ENCODE assay signal across 21 cellular contexts in the genomic region with DNA sequence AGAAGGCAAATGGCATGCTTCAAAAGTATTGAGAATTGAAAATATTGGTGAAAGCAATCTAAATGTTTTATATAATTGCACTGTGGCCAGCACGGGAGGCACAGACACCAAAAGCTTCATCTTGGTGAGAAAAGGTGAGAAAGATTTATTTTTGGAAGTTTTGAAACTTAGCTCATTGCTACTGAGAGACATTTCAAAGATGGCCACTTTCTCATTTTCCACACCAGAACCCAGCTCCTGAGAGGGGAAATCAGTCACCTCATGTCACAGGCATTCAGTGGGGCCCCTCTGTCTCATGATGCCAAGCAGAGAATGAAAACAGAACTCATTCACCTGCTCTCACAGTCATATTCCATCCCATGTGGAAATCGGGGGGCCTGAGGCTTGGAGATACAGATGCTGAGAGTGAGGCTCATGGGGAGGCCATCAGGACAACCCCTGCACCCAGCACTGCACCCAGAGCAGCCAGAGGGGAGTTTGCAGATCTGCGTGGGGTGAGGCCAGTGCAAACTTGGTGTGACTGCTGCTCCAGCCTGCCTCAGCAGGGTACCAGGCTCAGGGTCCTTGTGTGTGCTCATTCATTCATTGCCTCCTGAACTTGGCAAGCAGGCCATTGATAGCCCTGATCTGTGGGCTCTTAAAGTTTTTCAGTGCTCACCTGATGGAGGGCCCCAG. TPM values are rescaled to one million over a fixed set of nuclear protein-coding genes. Genes with fewer than 3 reads are reported as not detected.
DNase-seq lines count a peak whose midpoint lies in the region; ATAC-seq and TF ChIP-seq lines count a peak whose summit lies in the region.
"Had no signal": no experiment of that assay in that cellular context is flagged by ENCODE, and none has a peak within 500 bp of the region (broad histone marks: within the 10 kb centered on the region; RNA-seq: fewer than 3 reads in every experiment).

No MANE protein-coding gene starts in this region.

- H3K79me1 ChIP-seq in neuronal stem cell (ENCODE audit: low read depth, low read length), result no peaks in the 10 kb centered on the region

- H3K4me1 ChIP-seq in neuronal stem cell (ENCODE audit: control insufficient read depth in 2 of 2, insufficient read depth in 1 of 2, low read depth in 1 of 2, low read length in 2 of 2), result no peaks in the 10 kb centered on the region

- no peak overlapping the region for H3K4me2 ChIP-seq in neuronal stem cell (ENCODE audit: insufficient read depth, low read length, poor library complexity, severe bottlenecking)

- peak overlapping the region; percentile 22 for H3K18ac ChIP-seq in neuronal stem cell (ENCODE audit: low read length)

- no peak overlapping the region for H2AFZ ChIP-seq in neuronal stem cell (ENCODE audit: low read length)

- H2AK5ac ChIP-seq in neuronal stem cell (ENCODE audit: low read depth, low read length), result no peak overlapping the region

- peak; percentile 33 for ATAC-seq in GM18868 (IDR thresholded peaks at IDR 0.05; ENCODE audit: unreplicated experiment)
- ATAC-seq in HG02885 (IDR thresholded peaks at IDR 0.05; ENCODE audit: poor library complexity, unreplicated experiment), result peak; percentile 69
- ATAC-seq in HG02571 (IDR thresholded peaks at IDR 0.05; ENCODE audit: unreplicated experiment), result no peak
- no peak for ATAC-seq in HG03457 (IDR thresholded peaks at IDR 0.05; ENCODE audit: unreplicated experiment)
- ATAC-seq in left colon, result no peak
- ATAC-seq: K562 had no signal

- WGBS in neuronal stem cell (ENCODE audit: extremely low coverage in 2 of 2, insufficient read length in 2 of 2, insufficient replicate concordance in 1 of 2), 2 donors, result no CpG with 5 or more reads among the region's 3 CpGs

- no peak overlapping the region for H2BK120ac ChIP-seq in neuronal stem cell (ENCODE audit: low read depth, low read length)

- H3K4me3 ChIP-seq in neuronal stem cell (ENCODE audit: low read length in 2 of 2), result no peak overlapping the region
- H3K4me3 ChIP-seq: K562, SK-N-MC had no signal

- no peak overlapping the region for H3K23ac ChIP-seq in neuronal stem cell (ENCODE audit: low read depth, low read length, poor library complexity)

- H3K36me3 ChIP-seq in neuronal stem cell (replicated peaks in 1 of 2; ENCODE audit: control insufficient read depth in 2 of 2, insufficient read depth in 2 of 2, low read length in 2 of 2), result no peaks in the 10 kb centered on the region

- no peak overlapping the region for H2BK15ac ChIP-seq in neuronal stem cell (ENCODE audit: low read length)

- no peak for TF ChIP-seq CTCF in GM13976 (IDR thresholded peaks at IDR 0.05; ENCODE audit: borderline replicate concordance, control extremely low read depth, extremely low read depth, insufficient read depth, missing control alignments)

- H3K27me3 ChIP-seq in neuronal stem cell (ENCODE audit: control insufficient read depth in 3 of 3, insufficient read depth in 3 of 3, low read depth in 1 of 3, low read length in 3 of 3), result no peaks in the 10 kb centered on the region

- DNase-seq in GM13976 (ENCODE audit: low spot score), result peak; percentile 45
- DNase-seq in neuronal stem cell (ENCODE audit: low spot score), result no peak
- DNase-seq in hepatic stellate cell (ENCODE audit: low spot score), result no peak
- no peak for DNase-seq in left colon
- DNase-seq: ACHN, AML-193, DMS79, NCI-H1092 treated with DMSO at 0.1 percent for 48 hours, NCI-H146, NCI-H2029 treated with DMSO at 0.1 percent for 48 hours, NCI-H446 treated with DMSO at 0.1 percent for 48 hours, NCI-H69, SHP77 had no signal

- H3K27ac ChIP-seq in neuronal stem cell (replicated peaks; ENCODE audit: low read length), result no peak overlapping the region
- H3K27ac ChIP-seq: C4-2B, SK-N-MC had no signal

- intact Hi-C loops in left colon (cut with DNase I, micrococcal nuclease), result no loop called here

- H3K9ac ChIP-seq in neuronal stem cell (ENCODE audit: low read depth, low read length, poor library complexity), result no peak overlapping the region

- peaks cover 0 to 3% of the 10 kb centered on the region in 2 donors for H3K9me3 ChIP-seq in neuronal stem cell (replicated peaks in 1 of 2; ENCODE audit: control insufficient read depth in 2 of 2, insufficient read depth in 1 of 2, low read depth in 1 of 2, low read length in 2 of 2)

- no peak overlapping the region for H4K8ac ChIP-seq in neuronal stem cell (ENCODE audit: low read depth, low read length)

- no peak overlapping the region for H3K4ac ChIP-seq in neuronal stem cell (ENCODE audit: low read length)

- no peak overlapping the region for H3K14ac ChIP-seq in neuronal stem cell (ENCODE audit: low read length)

- H2BK5ac ChIP-seq in neuronal stem cell (ENCODE audit: low read length), result no peak overlapping the region

- in situ Hi-C loops in GM13976 (cut with MboI; ENCODE audit: low sequenced_read_pairs, unreplicated experiment), result no loop called here

- no peak overlapping the region for H2BK12ac ChIP-seq in neuronal stem cell (ENCODE audit: low read length)

- H4K91ac ChIP-seq in neuronal stem cell (ENCODE audit: low read depth, low read length, poor library complexity), result no peak overlapping the region

RNA-seq across cellular contexts. Expression of a gene that starts 31.4 kb away (rescaled TPM):
- polyA plus RNA-seq in neuronal stem cell (2013, experiment 1 of 2), result 0.01 TPM
- polyA plus RNA-seq in neuronal stem cell (2013, experiment 2 of 2), result 0.03 TPM
- 1 to 10 TPM; 3.0 to 3.2 TPM for total RNA-seq in left colon
- total RNA-seq: RPMI7951 had no signal

RNA-seq across cellular contexts. Expression of a gene that starts 36.0 kb away (rescaled TPM):
- not detected for polyA plus RNA-seq in neuronal stem cell (2013, experiment 1 of 2)
- polyA plus RNA-seq in neuronal stem cell (2013, experiment 2 of 2), result not detected
- total RNA-seq in left colon, result 1 to 10 TPM in 1 of 2 donors, under 1 TPM in 1; 0.52 to 2.4 TPM
- total RNA-seq: RPMI7951 had no signal

Comparison
In these comparisons a context has a peak if more than half of its experiments do, and no peak if none do; other contexts are left out.
1. ATAC-seq: peak in GM18868 (single experiment) and HG02885 (single experiment); none in HG02571 (single experiment), HG03457 (single experiment) and left colon (single experiment).